ENCODE assay signal across 20 cellular contexts in the genomic region with DNA sequence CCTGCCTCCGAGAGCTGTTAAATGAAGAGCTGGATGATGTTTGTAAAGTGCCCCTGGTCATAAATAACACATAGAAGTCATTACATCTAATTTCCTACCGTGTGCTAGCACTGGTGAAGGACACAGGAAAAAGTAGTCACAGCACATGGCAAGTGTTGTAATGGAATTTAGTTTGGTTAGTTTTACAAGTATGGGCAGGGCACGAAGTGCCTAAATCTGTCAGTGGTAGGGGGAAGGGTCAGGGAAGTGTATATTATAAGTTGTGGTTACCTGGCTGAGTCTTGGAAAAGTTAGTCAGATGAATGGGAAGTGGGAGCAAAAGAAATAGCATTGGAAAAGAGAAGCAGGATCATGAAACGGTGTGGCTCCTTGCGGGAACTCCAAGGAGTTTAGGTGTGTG. TPM values are rescaled to one million over a fixed set of nuclear protein-coding genes. Genes with fewer than 3 reads are reported as not detected.
"Had no signal": no experiment of that assay in that cellular context is flagged by ENCODE, and none has a peak within 500 bp of the region (broad histone marks: within the 10 kb centered on the region; RNA-seq: fewer than 3 reads in every experiment).

No MANE protein-coding gene starts in this region.

- H3K27ac ChIP-seq: body of pancreas, esophagus muscularis mucosa had no signal

- ATAC-seq: body of pancreas, left colon had no signal

- H3K4me3 ChIP-seq: body of pancreas had no signal

- H3K9me3 Mint-ChIP-seq: activated T-cell treated with anti-CD3 and anti-CD28 coated beads, Interleukin-2, amount 50 U/mL, for 4 hours; memory B cell; nephron progenitor cell had no signal

- H3K36me3 ChIP-seq: esophagus muscularis mucosa had no signal

- H3K4me3 Mint-ChIP-seq: activated T-cell treated with anti-CD3 and anti-CD28 coated beads, Interleukin-2, amount 50 U/mL, for 4 hours had no signal

- H3K27me3 ChIP-seq: body of pancreas had no signal

- DNase-seq: activated CD4-positive, alpha-beta T cell treated with anti-CD3 and anti-CD28 coated beads, Interleukin-2, amount 50 U/mL, for 4 hours; activated CD8-positive, alpha-beta memory T cell treated with anti-CD3 and anti-CD28 coated beads, Interleukin-2, amount 50 U/mL, for 48 hours; activated naive CD4-positive, alpha-beta T cell treated with Interleukin-2 at 50 U/mL for 16 hours; activated T-cell treated with anti-CD3 and anti-CD28 coated beads, Interleukin-2, amount 50 U/mL, for 4 hours; body of pancreas; dermis blood vessel endothelial cell; effector memory CD4-positive, alpha-beta T cell; left colon; nephron progenitor cell; right cardiac atrium; stimulated activated CD4-positive, alpha-beta T cell treated with anti-CD3 and anti-CD28 coated beads, Interleukin-4, amount 100 ng/mL, for 24 hours; stimulated activated naive CD4-positive, alpha-beta T cell treated with Interleukin-2 at 50 U/mL for 16 hours; T-helper 1 cell; T-helper 9 cell had no signal

- H3K9me3 ChIP-seq: body of pancreas, esophagus muscularis mucosa had no signal

- H3K27ac Mint-ChIP-seq: memory B cell, nephron progenitor cell had no signal

RNA-seq across cellular contexts. Expression of gene RIPPLY2, which starts 1.6 kb away (rescaled TPM):
- total RNA-seq: activated CD8-positive, alpha-beta memory T cell treated with anti-CD3 and anti-CD28 coated beads for 36 hours; activated T-cell treated with anti-CD3 and anti-CD28 coated beads, Interleukin-2, amount 50 U/mL, for 4 hours; body of pancreas; dermis blood vessel endothelial cell; esophagus muscularis mucosa; lower leg skin; myocyte; pulmonary artery endothelial cell; right cardiac atrium had no signal
